13 cellular contexts compared by ENCODE assay signal in genomic region chr12:66092559-66093269, GRCh38. TPM values are rescaled to one million over a fixed set of nuclear protein-coding genes. Genes with fewer than 3 reads are reported as not detected.
A peak's percentile ranks its signal among the peaks of the same experiment; 100 is the strongest.
DNase-seq lines count a peak whose midpoint lies in the region; ATAC-seq and TF ChIP-seq lines count a peak whose summit lies in the region.
"Had no signal": no experiment of that assay in that cellular context is flagged by ENCODE, and none has a peak within 500 bp of the region (broad histone marks: within the 10 kb centered on the region; RNA-seq: fewer than 3 reads in every experiment).

No MANE protein-coding gene starts in this region.

- H2BK120ac ChIP-seq in neuronal stem cell (ENCODE audit: low read depth, low read length): no peak overlapping the region

- no peak overlapping the region for H2BK5ac ChIP-seq in neuronal stem cell (ENCODE audit: low read length)

- H3K4me1 ChIP-seq in body of pancreas (peaks cover 4% of the 10 kb centered on the region), neuronal stem cell (ENCODE audit: control insufficient read depth in 2 of 2, insufficient read depth in 1 of 2, low read depth in 1 of 2, low read length in 2 of 2) (no peaks in the 10 kb centered on the region), PC-9 (replicated peaks; ENCODE audit: insufficient read depth) (no peaks in the 10 kb centered on the region)
- H3K4me1 ChIP-seq: left ventricle myocardium inferior had no signal

- H3K79me2 ChIP-seq in PC-9 (ENCODE audit: low read depth): no peaks in the 10 kb centered on the region

- H3F3A ChIP-seq in PC-9 (ENCODE audit: insufficient read depth, low read depth): no peaks in the 10 kb centered on the region

- CTCF ChIA-PET in PC-9 (lab: Charles Lee): no interaction called here

- H2BK15ac ChIP-seq in neuronal stem cell (ENCODE audit: low read length): no peak overlapping the region

- no peaks in the 10 kb centered on the region for H3K79me1 ChIP-seq in neuronal stem cell (ENCODE audit: low read depth, low read length)

- H2BK12ac ChIP-seq in neuronal stem cell (ENCODE audit: low read length): no peak overlapping the region

- H3K9me3 ChIP-seq in body of pancreas (no peaks in the 10 kb centered on the region), neuronal stem cell (replicated peaks in 1 of 2; ENCODE audit: control insufficient read depth in 2 of 2, insufficient read depth in 1 of 2, low read depth in 1 of 2, low read length in 2 of 2) (no peaks in the 10 kb centered on the region), PC-9 (ENCODE audit: insufficient read depth, low read depth) (no peaks in the 10 kb centered on the region)

- H3K4me2 ChIP-seq in neuronal stem cell (ENCODE audit: insufficient read depth, low read length, poor library complexity, severe bottlenecking): no peak overlapping the region
- H3K4me2 ChIP-seq in PC-9: no peak overlapping the region

- no peak overlapping the region for H3K14ac ChIP-seq in neuronal stem cell (ENCODE audit: low read length)

- POLR2A ChIA-PET in PC-9 (lab: Charles Lee; ENCODE audit: unreplicated experiment): no interaction called here

- TF ChIP-seq POLR2A in body of pancreas (IDR thresholded peaks at IDR 0.05): no peak

- H2AFZ ChIP-seq in neuronal stem cell (ENCODE audit: low read length) (peak overlapping the region; percentile 8), PC-9 (no peak overlapping the region)

- H3K4me3 ChIP-seq in body of pancreas (no peak overlapping the region), neuronal stem cell (ENCODE audit: low read length in 2 of 2) (no peak overlapping the region), PC-9 (no peak overlapping the region)
- H3K4me3 ChIP-seq: left ventricle myocardium inferior, skin epidermis had no signal

- H4K91ac ChIP-seq in neuronal stem cell (ENCODE audit: low read depth, low read length, poor library complexity): no peak overlapping the region

- H3K9me2 ChIP-seq in PC-9 (ENCODE audit: insufficient read depth): no peaks in the 10 kb centered on the region

- no peaks in the 10 kb centered on the region for H4K20me1 ChIP-seq in PC-9 (ENCODE audit: insufficient read depth)

- peak; percentile 67 for ATAC-seq in GM18867 (IDR thresholded peaks at IDR 0.05; ENCODE audit: unreplicated experiment)
- ATAC-seq in HG03354 (IDR thresholded peaks at IDR 0.05; ENCODE audit: poor library complexity, severe bottlenecking, unreplicated experiment): peak; percentile 52
- peak; percentile 48 for ATAC-seq in body of pancreas
- no peak for ATAC-seq in HG03469 (IDR thresholded peaks at IDR 0.05; ENCODE audit: unreplicated experiment)

- H3K27me3 ChIP-seq in body of pancreas (no peaks in the 10 kb centered on the region), neuronal stem cell (ENCODE audit: control insufficient read depth in 3 of 3, insufficient read depth in 3 of 3, low read depth in 1 of 3, low read length in 3 of 3) (no peaks in the 10 kb centered on the region), PC-9 (ENCODE audit: insufficient read depth, low read depth) (no peaks in the 10 kb centered on the region)

- no peak overlapping the region for H3K9ac ChIP-seq in neuronal stem cell (ENCODE audit: low read depth, low read length, poor library complexity)

- H3K27ac ChIP-seq in body of pancreas: peak overlapping the region in 1 of 4 donors; percentile 3
- H3K27ac ChIP-seq in neuronal stem cell (replicated peaks; ENCODE audit: low read length): no peak overlapping the region
- H3K27ac ChIP-seq in PC-9: no peak overlapping the region
- H3K27ac ChIP-seq: left ventricle myocardium inferior, skin epidermis had no signal

- BruUV-seq in PC-9 (replicated peaks; lab: Mats Ljungman, UMichigan): no TSS peak

- WGBS in body of pancreas, 2 donors: 3% methylated on average over 1 of the region's 1 CpG
- WGBS in neuronal stem cell (ENCODE audit: extremely low coverage in 2 of 2, insufficient read length in 2 of 2, insufficient replicate concordance in 1 of 2), 2 donors: no CpG with 5 or more reads among the region's 1 CpG

- H3K36me3 ChIP-seq in body of pancreas (replicated peaks in 1 of 2; ENCODE audit: insufficient read depth in 1 of 2, low read depth in 2 of 2) (no peaks in the 10 kb centered on the region), neuronal stem cell (replicated peaks in 1 of 2; ENCODE audit: control insufficient read depth in 2 of 2, insufficient read depth in 2 of 2, low read length in 2 of 2) (no peaks in the 10 kb centered on the region), PC-9 (ENCODE audit: low read depth) (no peaks in the 10 kb centered on the region)
- H3K36me3 ChIP-seq: left ventricle myocardium inferior had no signal

- H3K18ac ChIP-seq in neuronal stem cell (ENCODE audit: low read length): no peak overlapping the region

- TF ChIP-seq CTCF in body of pancreas (IDR thresholded peaks at IDR 0.05) (no peak), PC-9 (conservative IDR thresholded peaks at IDR 0.05) (no peak)

- no peak overlapping the region for H2AK5ac ChIP-seq in neuronal stem cell (ENCODE audit: low read depth, low read length)

- H3K4ac ChIP-seq in neuronal stem cell (ENCODE audit: low read length): no peak overlapping the region

- intact Hi-C loops in body of pancreas (cut with DNase I) (no loop called here), PC-9 (cut with micrococcal nuclease; ENCODE audit: unreplicated experiment) (no loop called here)

- H4K8ac ChIP-seq in neuronal stem cell (ENCODE audit: low read depth, low read length): no peak overlapping the region

- no peak overlapping the region for H3K23ac ChIP-seq in neuronal stem cell (ENCODE audit: low read depth, low read length, poor library complexity)

- DNase-seq in body of pancreas (peak in 2 of 4 donors; percentile 20 to 47), neuronal stem cell (ENCODE audit: low spot score) (no peak), iPS-NIHi11 (ENCODE audit: low spot score) (no peak), PC-9 (no peak), NCI-H345 treated with DMSO at 0.1 percent for 48 hours (lab: John Stamatoyannopoulos, UW; ENCODE audit: unreplicated experiment) (no peak)
- DNase-seq: activated gamma-delta T cell treated with Interleukin-2 at 50 U/mL for 16 hours; effector memory CD4-positive, alpha-beta T cell; left ventricle myocardium inferior; substantia nigra had no signal

RNA-seq across cellular contexts. Expression of gene LLPH, which starts 37.8 kb away (rescaled TPM):
- total RNA-seq in body of pancreas (1 to 10 TPM; 1.3 to 2.9 TPM), PC-9 (2021) (20.4 and 25.0 TPM in 2 replicates)
- 19.7 TPM for polyA plus RNA-seq in neuronal stem cell (2013, experiment 1 of 2)
- polyA plus RNA-seq in neuronal stem cell (2013, experiment 2 of 2): 21.1 TPM
